Comparison of ENCODE assay signal across 12 cellular contexts in genomic region chr22:41801886-41802285, GRCh38. TPM values are rescaled to one million over a fixed set of nuclear protein-coding genes. Genes with fewer than 3 reads are reported as not detected.
DNase-seq lines count a peak whose midpoint lies in the region; ATAC-seq, FAIRE-seq and TF ChIP-seq lines count a peak whose summit lies in the region.
"Had no signal": no experiment of that assay in that cellular context is flagged by ENCODE, and none has a peak within 500 bp of the region (broad histone marks: within the 10 kb centered on the region; RNA-seq: fewer than 3 reads in every experiment).

No MANE protein-coding gene starts in this region.

- H3K4me2 ChIP-seq in GM23248 (ENCODE audit: unreplicated experiment) (peak overlapping the region; percentile 94), keratinocyte (ENCODE audit: control insufficient read depth, extremely low read depth, insufficient read depth, low read depth, low read length) (peak overlapping the region; percentile 99)

- H3K4me3 ChIP-seq in AG04449 (ENCODE audit: low read depth, low read length) (peak overlapping the region; percentile 9; the same call in 1 of the 2 replicates), GM23248 (no peak overlapping the region), keratinocyte (ENCODE audit: control insufficient read depth in 2 of 3, extremely low read depth in 1 of 3, insufficient read depth in 2 of 3, low read depth in 1 of 3, low read length in 3 of 3) (peak overlapping the region in 1 of 3 experiments; percentile 94)

- no peaks in the 10 kb centered on the region for H3K27me3 Mint-ChIP-seq in activated CD4-positive, alpha-beta memory T cell treated with anti-CD3 and anti-CD28 coated beads for 36 hours

- H3K4me3 Mint-ChIP-seq in activated CD4-positive, alpha-beta memory T cell treated with anti-CD3 and anti-CD28 coated beads for 36 hours: peak overlapping the region; percentile 98

- no peak for ATAC-seq in GM21786 (IDR thresholded peaks at IDR 0.05; ENCODE audit: unreplicated experiment)
- ATAC-seq in HG02884 (IDR thresholded peaks at IDR 0.05; ENCODE audit: unreplicated experiment): no peak
- ATAC-seq in HG03457 (IDR thresholded peaks at IDR 0.05; ENCODE audit: unreplicated experiment): no peak

- no peaks in the 10 kb centered on the region for H3K9me3 Mint-ChIP-seq in activated CD4-positive, alpha-beta memory T cell treated with anti-CD3 and anti-CD28 coated beads for 36 hours

- no peaks in the 10 kb centered on the region for H3K9me1 ChIP-seq in keratinocyte (ENCODE audit: control insufficient read depth, extremely low read depth, insufficient read depth, low read length)

- dilution Hi-C loops in keratinocyte (cut with MboI; ENCODE audit: extremely low pct_ligation_motif_present, low sequenced_read_pairs): no loop called here

- in situ Hi-C loops in GM23248 (cut with MboI): no loop called here

- H3K4me1 Mint-ChIP-seq in activated CD4-positive, alpha-beta memory T cell treated with anti-CD3 and anti-CD28 coated beads for 36 hours (ENCODE audit: low read depth): peaks cover 35% of the 10 kb centered on the region

- DNase-seq in AG04449 (ENCODE audit: low read depth, low spot score) (no peak), GM23248 (no peak), keratinocyte (ENCODE audit: low read depth, low spot score) (no peak), urothelium cell line (ENCODE audit: low spot score) (no peak)
- no peak for DNase-seq in activated CD4-positive, alpha-beta memory T cell treated with anti-CD3 and anti-CD28 coated beads for 36 hours
- DNase-seq: activated effector memory CD4-positive, alpha-beta T cell treated with Interleukin-2 at 50 U/mL for 16 hours; DMS53; NCI-H1417 treated with DMSO at 0.1 percent for 48 hours had no signal

- H2AFZ ChIP-seq in GM23248: no peak overlapping the region; the same call in 1 of the 2 replicates
- no peak overlapping the region for H2AFZ ChIP-seq in keratinocyte (ENCODE audit: control insufficient read depth, low read length)

- FAIRE-seq in keratinocyte (lab: Jason Lieb, UNC) (peak; percentile 61), urothelium cell line (lab: Jason Lieb, UNC) (no peak)

- POLR2A ChIA-PET in AG04449 (lab: Yijun Ruan, JAX): no interaction called here
- POLR2A ChIA-PET in activated CD4-positive, alpha-beta memory T cell treated with anti-CD3 and anti-CD28 coated beads for 36 hours (lab: Charles Lee): interaction anchor here (2.1 to 3.6 kb wide), 5 partner anchors 41 to 138 kb away, joined by 10 to 26 read pairs (median 22); partner anchors contain the start of gene SNU13

- WGBS in GM23248 (ENCODE audit: low coverage in 1 of 2, low lambda C conversion rate in 2 of 2, missing lambda C conversion rate in 2 of 2), 2 experiments: 72 to 79% methylated on average over 2 of the region's 2 CpGs

- H3K27me3 ChIP-seq in GM23248 (replicated peaks; ENCODE audit: insufficient read depth) (no peaks in the 10 kb centered on the region), keratinocyte (ENCODE audit: control insufficient read depth, extremely low read depth, insufficient read depth, low read length) (no peaks in the 10 kb centered on the region)
- H3K27me3 ChIP-seq: neutrophil had no signal

- H3K4me1 ChIP-seq in GM23248 (ENCODE audit: insufficient read depth) (0 out of 2 replicates have a peak, but pooled peaks cover 4% of the 10 kb centered on the region), keratinocyte (ENCODE audit: control insufficient read depth, extremely low read depth, insufficient read depth, low read length) (peaks cover 21% of the 10 kb centered on the region)

- no peaks in the 10 kb centered on the region for H3K9me3 ChIP-seq in GM23248 (ENCODE audit: low read depth)
- H3K9me3 ChIP-seq in keratinocyte (ENCODE audit: control insufficient read depth, low read depth, low read length): no peaks in the 10 kb centered on the region
- H3K9me3 ChIP-seq: neutrophil had no signal

- intact Hi-C loops in activated CD4-positive, alpha-beta memory T cell treated with anti-CD3 and anti-CD28 coated beads for 36 hours (cut with micrococcal nuclease): no loop called here

- H3K36me3 Mint-ChIP-seq in activated CD4-positive, alpha-beta memory T cell treated with anti-CD3 and anti-CD28 coated beads for 36 hours: no peaks in the 10 kb centered on the region

- H3K27ac ChIP-seq in GM23248: no peak overlapping the region
- H3K27ac ChIP-seq in keratinocyte (ENCODE audit: control insufficient read depth, insufficient read depth, low read length): no peak overlapping the region

- H3K27ac Mint-ChIP-seq in activated CD4-positive, alpha-beta memory T cell treated with anti-CD3 and anti-CD28 coated beads for 36 hours: no peak overlapping the region

- TF ChIP-seq CTCF in AG04449 (IDR thresholded peaks at IDR 0.05; ENCODE audit: insufficient read depth, low read length, missing control alignments): no peak
- TF ChIP-seq CTCF in keratinocyte (optimal IDR thresholded peaks at IDR 0.05 in 1 of 3, IDR thresholded peaks at IDR 0.05 in 1 of 3, conservative IDR thresholded peaks at IDR 0.05 in 1 of 3; ENCODE audit: extremely low read depth in 1 of 3, insufficient read depth in 2 of 3, low read length in 3 of 3): no peak

- peaks cover 13% of the 10 kb centered on the region for H3K79me2 ChIP-seq in GM23248 (ENCODE audit: insufficient read depth)
- peaks cover 18% of the 10 kb centered on the region for H3K79me2 ChIP-seq in keratinocyte (ENCODE audit: control insufficient read depth, insufficient read depth, low read length)

- no peaks in the 10 kb centered on the region for H3K9me2 ChIP-seq in GM23248 (ENCODE audit: insufficient read depth)

- no peaks in the 10 kb centered on the region for H4K20me1 ChIP-seq in GM23248 (ENCODE audit: insufficient read depth)
- H4K20me1 ChIP-seq in keratinocyte (ENCODE audit: control insufficient read depth, extremely low read depth, insufficient read depth, low read length): no peaks in the 10 kb centered on the region

- H3K36me3 ChIP-seq in GM23248 (ENCODE audit: low read depth): no peaks in the 10 kb centered on the region
- H3K36me3 ChIP-seq in keratinocyte (ENCODE audit: control insufficient read depth in 2 of 2, extremely low read depth in 1 of 2, insufficient read depth in 2 of 2, low read length in 2 of 2): no peaks in the 10 kb centered on the region
- H3K36me3 ChIP-seq: neutrophil had no signal

- H3K9ac ChIP-seq in GM23248: peak overlapping the region; percentile 84; the same call in 1 of the 2 replicates
- no peak overlapping the region for H3K9ac ChIP-seq in keratinocyte (ENCODE audit: control insufficient read depth, extremely low read depth, insufficient read depth, low read length)

- H3F3A ChIP-seq in GM23248 (ENCODE audit: insufficient read depth): no peaks in the 10 kb centered on the region

- CTCF ChIA-PET in AG04449 (lab: Yijun Ruan, JAX): interaction anchor here (2.3 to 3.2 kb wide), 2 partner anchors 55 to 104 kb away, joined by 15 to 30 read pairs; partner anchors contain the start of gene MEI1
- CTCF ChIA-PET in activated CD4-positive, alpha-beta memory T cell treated with anti-CD3 and anti-CD28 coated beads for 36 hours (lab: Charles Lee): interaction anchor here (2.5 to 5.3 kb wide), 4 partner anchors 21 to 135 kb away, joined by 9 to 54 read pairs (median 30); no protein-coding TSS in a partner anchor

RNA-seq across cellular contexts. Expression of gene CCDC134, which starts 1.4 kb away (rescaled TPM):
- total RNA-seq in GM23248 (2014; rRNA removed; shearing (Covaris generic)): 3.9 and 4.0 TPM in 2 replicates
- 4.4 and 5.3 TPM in 2 replicates for polyA plus RNA-seq in GM23248 (2016; fragmentation: Nextera tagmentation; extraction: Ambion mirVana)
- total RNA-seq in activated CD4-positive, alpha-beta memory T cell treated with anti-CD3 and anti-CD28 coated beads for 36 hours: 10 to 100 TPM; 16.1 to 17.6 TPM
- polyA plus RNA-seq in keratinocyte: 3.5 to 6.3 TPM (median 4.1 TPM) in 3 replicates
- 0.40 TPM for polyA plus RNA-seq in keratinocyte (2011; ENCODE audit: low read depth)
- polyA plus RNA-seq in keratinocyte (2011; cell fraction: cytosol; rRNA removed): 1.8 and 2.4 TPM in 2 replicates
- 7.1 and 8.3 TPM in 2 replicates for polyA plus RNA-seq in keratinocyte (2011; cell fraction: nucleus; rRNA removed)
- polyA plus RNA-seq in keratinocyte (2012; ENCODE audit: low replicate concordance): 0.59 and 5.2 TPM in 2 replicates
- polyA minus RNA-seq in keratinocyte: 9.2 to 15.3 TPM (median 9.9 TPM) in 3 replicates
- 7.9 TPM for polyA minus RNA-seq in keratinocyte (2011; cell fraction: cytosol; rRNA and poly(A)+ RNA removed)
- polyA minus RNA-seq in keratinocyte (2011; cell fraction: nucleus; rRNA and poly(A)+ RNA removed): 8.3 and 8.9 TPM in 2 replicates

RNA-seq across cellular contexts. Expression of gene SREBF2, which starts 31.0 kb away (rescaled TPM):
- total RNA-seq in GM23248 (2014; rRNA removed; shearing (Covaris generic)): 26.5 and 31.9 TPM in 2 replicates
- polyA plus RNA-seq in GM23248 (2016; fragmentation: Nextera tagmentation; extraction: Ambion mirVana) (23.6 and 25.0 TPM in 2 replicates), keratinocyte (57.5 to 68.4 TPM (median 58.4 TPM) in 3 replicates)
- total RNA-seq in activated CD4-positive, alpha-beta memory T cell treated with anti-CD3 and anti-CD28 coated beads for 36 hours: 100 to 1,000 TPM; 131 to 137 TPM
- polyA plus RNA-seq in keratinocyte (2011; ENCODE audit: low read depth): 19.2 TPM
- polyA plus RNA-seq in keratinocyte (2011; cell fraction: cytosol; rRNA removed): 52.9 and 60.9 TPM in 2 replicates
- 147 and 198 TPM in 2 replicates for polyA plus RNA-seq in keratinocyte (2011; cell fraction: nucleus; rRNA removed)
- 66.7 and 92.1 TPM in 2 replicates for polyA plus RNA-seq in keratinocyte (2012; ENCODE audit: low replicate concordance)
- polyA minus RNA-seq in keratinocyte: 107 to 195 TPM (median 126 TPM) in 3 replicates
- 85.4 TPM for polyA minus RNA-seq in keratinocyte (2011; cell fraction: cytosol; rRNA and poly(A)+ RNA removed)
- polyA minus RNA-seq in keratinocyte (2011; cell fraction: nucleus; rRNA and poly(A)+ RNA removed): 171 and 181 TPM in 2 replicates
